35 cellular contexts compared by ENCODE assay signal in the genomic region with DNA sequence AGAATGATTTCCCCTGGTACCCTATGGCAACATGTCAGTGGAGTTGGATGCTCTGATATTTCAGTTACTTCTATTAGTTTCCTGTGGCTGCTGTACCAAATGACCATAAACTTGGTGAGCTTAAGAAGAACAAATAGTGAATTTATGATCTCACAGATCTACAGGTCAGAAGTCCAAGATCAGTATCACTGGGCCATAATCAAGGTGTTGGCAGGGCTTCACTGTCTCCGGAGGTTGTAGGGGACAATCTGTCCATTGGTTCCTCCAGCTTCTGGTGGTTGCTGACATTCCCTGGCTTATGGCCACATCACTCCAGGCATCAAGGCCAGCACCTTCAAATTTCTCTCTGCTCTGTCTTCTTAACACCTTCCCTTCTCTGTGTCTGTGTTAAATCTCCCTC. TPM values are rescaled to one million over a fixed set of nuclear protein-coding genes. Genes with fewer than 3 reads are reported as not detected.
A peak's percentile ranks its signal among the peaks of the same experiment; 100 is the strongest.
DNase-seq lines count a peak whose midpoint lies in the region; ATAC-seq, FAIRE-seq and TF ChIP-seq lines count a peak whose summit lies in the region.
"Had no signal": no experiment of that assay in that cellular context is flagged by ENCODE, and none has a peak within 500 bp of the region (broad histone marks: within the 10 kb centered on the region; RNA-seq: fewer than 3 reads in every experiment).

No MANE protein-coding gene starts in this region.

- no peak overlapping the region for H4K91ac ChIP-seq in IMR-90 (ENCODE audit: insufficient read depth, low read depth, low read length)

- H3K4me3 ChIP-seq in IMR-90 (ENCODE audit: insufficient read depth, low read depth, low read length) = no peak overlapping the region
- H3K4me3 ChIP-seq in mesendoderm (ENCODE audit: low read length) = no peak overlapping the region
- no peak overlapping the region for H3K4me3 ChIP-seq in small intestine (ENCODE audit: low read depth in 1 of 2, low read length in 2 of 2)
- H3K4me3 ChIP-seq: A549; BLaER1; BLaER1 treated with 17β-estradiol and CSF1 and Interleukin-3, amounts not matched to agents 10 nM and 100 nM had no signal

- H2AK5ac ChIP-seq in IMR-90 (ENCODE audit: low read depth, low read length) = no peak overlapping the region
- no peak overlapping the region for H2AK5ac ChIP-seq in mesendoderm (ENCODE audit: low read length)

- H3K79me1 ChIP-seq in IMR-90 (ENCODE audit: low read depth in 1 of 2, low read length in 2 of 2) = no peaks in the 10 kb centered on the region
- H3K79me1 ChIP-seq in mesendoderm (ENCODE audit: low read length) = no peaks in the 10 kb centered on the region

- POLR2A ChIA-PET in IMR-90 (lab: Charles Lee; ENCODE audit: unreplicated experiment) = no interaction called here

- no peak overlapping the region for H4K8ac ChIP-seq in IMR-90 (ENCODE audit: low read depth in 2 of 2, low read length in 2 of 2)
- H4K8ac ChIP-seq in mesendoderm (ENCODE audit: low read depth, low read length) = no peak overlapping the region

- H4K5ac ChIP-seq in IMR-90 (ENCODE audit: low read depth, low read length) = no peak overlapping the region
- no peak overlapping the region for H4K5ac ChIP-seq in mesendoderm (ENCODE audit: low read length)

- no CpG with 5 or more reads among the region's 1 CpG for WGBS in IMR-90 (ENCODE audit: extremely low coverage in 2 of 2, insufficient read length in 1 of 2), 2 experiments
- no CpG with 5 or more reads among the region's 1 CpG for WGBS in mesendoderm (ENCODE audit: extremely low coverage, insufficient coverage, low lambda C conversion rate)
- WGBS in small intestine, 3 donors = 25 to 64% (median 25%) methylated on average over 1 of the region's 1 CpG

- H2BK20ac ChIP-seq in IMR-90 (ENCODE audit: low read depth, low read length) = no peak overlapping the region

- H2BK15ac ChIP-seq in IMR-90 (ENCODE audit: low read depth, low read length) (no peak overlapping the region), mesendoderm (replicated peaks; ENCODE audit: low read depth) (peak overlapping the region; percentile 64)

- no peak overlapping the region for H3K18ac ChIP-seq in IMR-90 (ENCODE audit: low read depth, low read length)
- H3K18ac ChIP-seq in mesendoderm (ENCODE audit: low read length) = no peak overlapping the region

- H3K27ac ChIP-seq in IMR-90 (ENCODE audit: insufficient read depth, low read length) (no peak overlapping the region), mesendoderm (ENCODE audit: low read depth, low read length) (no peak overlapping the region), small intestine (ENCODE audit: low read depth in 1 of 2, low read length in 1 of 2) (no peak overlapping the region)
- H3K27ac ChIP-seq: 22Rv1; A549; BLaER1; BLaER1 treated with 17β-estradiol and CSF1 and Interleukin-3, amounts not matched to agents 10 nM and 100 nM; C4-2B had no signal

- H2BK120ac ChIP-seq in IMR-90 (ENCODE audit: low read depth, low read length) (no peak overlapping the region), mesendoderm (ENCODE audit: low read depth, low read length) (no peak overlapping the region)

- H4K20me1 ChIP-seq in IMR-90 (ENCODE audit: insufficient read depth, low read length) = no peaks in the 10 kb centered on the region
- H4K20me1 ChIP-seq: BLaER1; BLaER1 treated with 17β-estradiol and CSF1 and Interleukin-3, amounts not matched to agents 10 nM and 100 nM had no signal

- H3K56ac ChIP-seq in IMR-90 (ENCODE audit: extremely low read depth, insufficient read depth, low read length) (no peak overlapping the region), mesendoderm (ENCODE audit: low read length) (no peak overlapping the region)

- H3K14ac ChIP-seq in IMR-90 (replicated peaks; ENCODE audit: low read depth, low read length) = no peak overlapping the region

- TF ChIP-seq POLR2A in IMR-90 (IDR thresholded peaks at IDR 0.05; ENCODE audit: low read depth, low read length) = no peak

- H2BK5ac ChIP-seq in IMR-90 (ENCODE audit: low read depth, low read length, poor library complexity, severe bottlenecking) (no peak overlapping the region), mesendoderm (ENCODE audit: low read length) (no peak overlapping the region)

- no peak overlapping the region for H3K23ac ChIP-seq in IMR-90 (ENCODE audit: low read depth, low read length)
- H3K23ac ChIP-seq in mesendoderm (ENCODE audit: low read length) = no peak overlapping the region

- H3K9me1 ChIP-seq in IMR-90 (ENCODE audit: insufficient read depth, low read length) = no peaks in the 10 kb centered on the region

- H3K4me2 ChIP-seq in IMR-90 (ENCODE audit: low read depth, low read length) (no peak overlapping the region), mesendoderm (ENCODE audit: low read length) (no peak overlapping the region)
- H3K4me2 ChIP-seq: A549; BLaER1; BLaER1 treated with 17β-estradiol and CSF1 and Interleukin-3, amounts not matched to agents 10 nM and 100 nM had no signal

- no peaks in the 10 kb centered on the region for H3K36me3 ChIP-seq in IMR-90 (ENCODE audit: control insufficient read depth, insufficient read depth, low read length)
- H3K36me3 ChIP-seq in mesendoderm (ENCODE audit: control insufficient read depth, insufficient read depth, low read length) = no peaks in the 10 kb centered on the region
- no peaks in the 10 kb centered on the region for H3K36me3 ChIP-seq in small intestine (ENCODE audit: control insufficient read depth in 2 of 2, insufficient read depth in 2 of 2, low read length in 2 of 2)
- H3K36me3 ChIP-seq: BE2C; BLaER1; BLaER1 treated with 17β-estradiol and CSF1 and Interleukin-3, amounts not matched to agents 10 nM and 100 nM had no signal

- dilution Hi-C loops in IMR-90 (cut with HindIII; ENCODE audit: low sequenced_read_pairs, unreplicated experiment) = no loop called here

- H3K9ac ChIP-seq in IMR-90 (ENCODE audit: low read depth, low read length) (no peak overlapping the region), mesendoderm (ENCODE audit: low read length) (no peak overlapping the region)
- H3K9ac ChIP-seq: BLaER1; BLaER1 treated with 17β-estradiol and CSF1 and Interleukin-3, amounts not matched to agents 10 nM and 100 nM had no signal

- no peak for FAIRE-seq in small intestine (lab: Jason Lieb, UNC)
- FAIRE-seq: A204.1, A549, D721Med had no signal

- H3K4ac ChIP-seq in IMR-90 (ENCODE audit: low read depth, low read length) (no peak overlapping the region), mesendoderm (ENCODE audit: low read depth, low read length) (no peak overlapping the region)

- intact Hi-C loops in IMR-90 (cut with micrococcal nuclease) = no loop called here
- intact Hi-C loops in left colon (cut with DNase I, micrococcal nuclease) = no loop called here

- H3K9me3 ChIP-seq in IMR-90 (ENCODE audit: control insufficient read depth, insufficient read depth, low read length) (no peaks in the 10 kb centered on the region), small intestine (ENCODE audit: control insufficient read depth, low read depth) (no peaks in the 10 kb centered on the region)
- H3K9me3 ChIP-seq: A549; BE2C; BLaER1; BLaER1 treated with 17β-estradiol and CSF1 and Interleukin-3, amounts not matched to agents 10 nM and 100 nM; Caco-2 had no signal

- H2AK9ac ChIP-seq in IMR-90 (replicated peaks; ENCODE audit: low read depth, low read length, poor library complexity) = no peak overlapping the region

- no peak for TF ChIP-seq RAD21 in IMR-90 (IDR thresholded peaks at IDR 0.05; ENCODE audit: low read length)

- CTCF ChIA-PET in IMR-90 (lab: Yijun Ruan, JAX) = no interaction called here

- in situ Hi-C loops in IMR-90 (cut with MboI; ENCODE audit: low sequenced_read_pairs) = no loop called here

- H3K79me2 ChIP-seq in mesendoderm (ENCODE audit: control insufficient read depth, insufficient read depth, low read length) = no peaks in the 10 kb centered on the region

- DNase-seq in IMR-90 (no peak), left colon (no peak), mesendoderm (no peak), small intestine (peak; percentile 18)
- DNase-seq in activated effector memory CD4-positive, alpha-beta T cell treated with anti-CD3 and anti-CD28 coated beads, Interleukin-2, amount 50 U/mL, for 16 hours = no peak
- DNase-seq in stimulated activated CD4-positive, alpha-beta T cell treated with anti-CD3 and anti-CD28 coated beads, Interleukin-4, amount 100 ng/mL, for 1 hour = no peak
- DNase-seq: 8988T; ACHN; AML-193; BE2C; C1 segment of cervical spinal cord; Caco-2; Calu3; CD4-positive, alpha-beta memory T cell; CD4-positive, alpha-beta T cell; CD4-positive, CD25-positive, alpha-beta regulatory T cell; CD8-positive, alpha-beta memory T cell; CD8-positive, alpha-beta T cell; COR-L47; DMS 273 treated with DMSO at 0.1 percent for 48 hours; DMS153; DMS53; DMS79; DMS79 treated with DMSO at 0.1 percent for 48 hours; DND-41; EL had no signal

- H3K27me3 ChIP-seq in IMR-90 (ENCODE audit: control insufficient read depth, insufficient read depth, low read length) = no peaks in the 10 kb centered on the region
- no peaks in the 10 kb centered on the region for H3K27me3 ChIP-seq in mesendoderm (ENCODE audit: insufficient read depth, low read length, poor library complexity)
- H3K27me3 ChIP-seq in small intestine (ENCODE audit: control insufficient read depth in 2 of 2, insufficient read depth in 2 of 2, low read length in 2 of 2) = peaks cover 0 to 2% of the 10 kb centered on the region in 2 donors
- H3K27me3 ChIP-seq: BLaER1; BLaER1 treated with 17β-estradiol and CSF1 and Interleukin-3, amounts not matched to agents 10 nM and 100 nM had no signal

- H3K4me1 ChIP-seq in IMR-90 (ENCODE audit: control insufficient read depth, insufficient read depth, low read length) (no peaks in the 10 kb centered on the region), mesendoderm (ENCODE audit: control insufficient read depth, low read depth, low read length) (no peaks in the 10 kb centered on the region), small intestine (ENCODE audit: control insufficient read depth in 2 of 2, insufficient read depth in 1 of 2, low read depth in 1 of 2, low read length in 1 of 2) (no peaks in the 10 kb centered on the region)
- H3K4me1 ChIP-seq: BE2C, BLaER1, Caco-2 had no signal

- no peak for TF ChIP-seq CTCF in IMR-90 (conservative IDR thresholded peaks at IDR 0.05; ENCODE audit: low read depth, low read length)

- H2AFZ ChIP-seq in IMR-90 (replicated peaks; ENCODE audit: low read length, poor library complexity) = peak overlapping the region; percentile 27

- BruUV-seq in IMR-90 (replicated peaks; lab: Mats Ljungman, UMichigan) = no TSS peak

- ATAC-seq in IMR-90 (ENCODE audit: low read depth) = no peak
- ATAC-seq in left colon = peak; percentile 61
- ATAC-seq in GM21529 (IDR thresholded peaks at IDR 0.05; ENCODE audit: unreplicated experiment) = no peak
- ATAC-seq in GM21390 (IDR thresholded peaks at IDR 0.05; ENCODE audit: unreplicated experiment) = no peak
- ATAC-seq: A549; CD8-positive, alpha-beta T cell had no signal

TF ChIP-seq in IMR-90, 13 proteins besides CTCF, POLR2A, EP300 and RAD21 (continues in another document):
- no peak for TF ChIP-seq SMC3 (IDR thresholded peaks at IDR 0.05; ENCODE audit: low read depth, low read length)

RNA-seq across cellular contexts. Expression of a gene that starts 37.9 kb away (rescaled TPM):
- total RNA-seq in IMR-90 (2012; rRNA removed) = 17.5 and 19.0 TPM in 2 replicates
- polyA plus RNA-seq in IMR-90 (2012; rRNA removed) = 12.6 and 17.9 TPM in 2 replicates
- polyA plus RNA-seq in IMR-90 (2012; cell fraction: cytosol; rRNA removed) = 4.2 and 5.8 TPM in 2 replicates
- polyA plus RNA-seq in IMR-90 (2012; cell fraction: nucleus; rRNA removed; ENCODE audit: low replicate concordance) = 1.8 and 11.5 TPM in 2 replicates
- total RNA-seq in left colon = 10 to 100 TPM; 35.4 to 96.0 TPM
- 89.7 TPM for polyA plus RNA-seq in mesendoderm (2013, experiment 1 of 2)
- 90.1 TPM for polyA plus RNA-seq in mesendoderm (2013, experiment 2 of 2)
- polyA plus RNA-seq in small intestine = 10 to 100 TPM in 1 of 3 donors, 1 to 10 TPM in 2; 2.7 to 19.1 (median 2.9) TPM
